ENCODE assay signal across 8 cellular contexts in genomic region chr15:74461847-74462511, GRCh38. TPM values are rescaled to one million over a fixed set of nuclear protein-coding genes. Genes with fewer than 3 reads are reported as not detected.
DNase-seq lines count a peak whose midpoint lies in the region; ATAC-seq and TF ChIP-seq lines count a peak whose summit lies in the region.

No MANE protein-coding gene starts in this region.

- TF ChIP-seq POLR2A in GM18505 (IDR thresholded peaks at IDR 0.05; ENCODE audit: borderline replicate concordance, extremely low read depth, insufficient read depth, insufficient read length): no peak

- no peaks in the 10 kb centered on the region for H3K27me3 Mint-ChIP-seq in CD4-positive, alpha-beta memory T cell
- H3K27me3 Mint-ChIP-seq in naive thymus-derived CD8-positive, alpha-beta T cell: no peaks in the 10 kb centered on the region

- no peak for ATAC-seq in naive thymus-derived CD8-positive, alpha-beta T cell
- no peak for ATAC-seq in HG03439 (IDR thresholded peaks at IDR 0.05; ENCODE audit: unreplicated experiment)
- no peak for ATAC-seq in GM21619 (IDR thresholded peaks at IDR 0.05; ENCODE audit: unreplicated experiment)
- no peak for ATAC-seq in GM18505 (IDR thresholded peaks at IDR 0.05; ENCODE audit: unreplicated experiment)

- peaks cover 17 to 29% of the 10 kb centered on the region in 2 donors for H3K36me3 Mint-ChIP-seq in CD4-positive, alpha-beta memory T cell
- H3K36me3 Mint-ChIP-seq in naive thymus-derived CD8-positive, alpha-beta T cell: peaks cover 0 to 23% (median 5%) of the 10 kb centered on the region in 3 donors

- intact Hi-C loops in CD4-positive, alpha-beta memory T cell (cut with micrococcal nuclease): loop anchor here (1.0 to 2.0 kb wide), 6 partner anchors 23 to 476 kb away; partner anchors contain the start of genes ARID3B, CLK3 and COX5A

- H3K4me1 Mint-ChIP-seq in CD4-positive, alpha-beta memory T cell: peaks cover 32 to 53% (median 43%) of the 10 kb centered on the region in 4 donors
- peaks cover 31 to 59% (median 51%) of the 10 kb centered on the region in 4 donors for H3K4me1 Mint-ChIP-seq in naive thymus-derived CD8-positive, alpha-beta T cell

- TF ChIP-seq CTCF in cardiac fibroblast (IDR thresholded peaks at IDR 0.05; ENCODE audit: low read depth, low read length): no peak

- no peaks in the 10 kb centered on the region for H3K36me3 ChIP-seq in CD4-positive, alpha-beta memory T cell (ENCODE audit: insufficient read depth, low read length)

- H3K4me3 Mint-ChIP-seq in CD4-positive, alpha-beta memory T cell: peak overlapping the region; percentile 88 to 98 (median 94)
- H3K4me3 Mint-ChIP-seq in naive thymus-derived CD8-positive, alpha-beta T cell: peak overlapping the region; percentile 87 to 96 (median 94)

- POLR2A ChIA-PET in CD4-positive, alpha-beta memory T cell (lab: Charles Lee; ENCODE audit: partially characterized antibody): interaction anchor here (0.6 to 2.8 kb wide), 9 partner anchors 14 to 990 kb away, joined by 3 to 27 read pairs (median 3); partner anchors contain the start of genes ARID3B, SEMA7A and SIN3A
- POLR2A ChIA-PET in naive thymus-derived CD8-positive, alpha-beta T cell (lab: Charles Lee): interaction anchor here (1.2 to 3.2 kb wide), 4 partner anchors 13 to 307 kb away, joined by 3 to 17 read pairs (median 13); partner anchors contain the start of genes ARID3B and CLK3

- peaks cover 40% of the 10 kb centered on the region for H3K4me1 ChIP-seq in CD4-positive, alpha-beta memory T cell (ENCODE audit: insufficient read depth, low read length)

- peak overlapping the region; percentile 78 to 100 for H3K4me3 ChIP-seq in CD4-positive, alpha-beta memory T cell (ENCODE audit: low read length in 2 of 2)
- peak overlapping the region; percentile 87 to 92 for H3K4me3 ChIP-seq in cardiac fibroblast (replicated peaks in 1 of 2; ENCODE audit: low read depth in 2 of 2, low read length in 2 of 2)

- CTCF ChIA-PET in CD4-positive, alpha-beta memory T cell (lab: Charles Lee; ENCODE audit: partially characterized antibody): interaction anchor here (0.7 to 1.9 kb wide), 4 partner anchors 28 to 1210 kb away, joined by 3 to 9 read pairs (median 4); no protein-coding TSS in a partner anchor

- no peaks in the 10 kb centered on the region for H3K27me3 ChIP-seq in CD4-positive, alpha-beta memory T cell (ENCODE audit: insufficient read depth, low read length)

- H3K9me3 Mint-ChIP-seq in CD4-positive, alpha-beta memory T cell: no peaks in the 10 kb centered on the region
- peaks cover 0 to 6% (median 0%) of the 10 kb centered on the region in 9 donors for H3K9me3 Mint-ChIP-seq in naive thymus-derived CD8-positive, alpha-beta T cell

- H3K9me3 ChIP-seq in CD4-positive, alpha-beta memory T cell (ENCODE audit: control insufficient read depth in 1 of 2, low read length in 2 of 2): no peaks in the 10 kb centered on the region

- H3K27ac ChIP-seq in CD4-positive, alpha-beta memory T cell (ENCODE audit: low read depth, low read length): peak overlapping the region; percentile 84

- H3K27ac Mint-ChIP-seq in CD4-positive, alpha-beta memory T cell: peak overlapping the region; percentile 66 to 96 (median 92)
- H3K27ac Mint-ChIP-seq in naive thymus-derived CD8-positive, alpha-beta T cell: peak overlapping the region; percentile 62 to 97 (median 93)

- DNase-seq in CD4-positive, alpha-beta memory T cell: no peak
- DNase-seq in LHCN-M2 (ENCODE audit: low read depth) (peak; percentile 22), cardiac fibroblast (ENCODE audit: low read depth in 2 of 2) (no peak), activated gamma-delta T cell treated with Interleukin-2 at 50 U/mL for 16 hours (no peak)
- no peak for DNase-seq in naive thymus-derived CD8-positive, alpha-beta T cell

RNA-seq across cellular contexts. Expression of gene UBL7, which starts 1.0 kb away (rescaled TPM):
- 10 to 100 TPM; 36.4 to 42.4 TPM for total RNA-seq in CD4-positive, alpha-beta memory T cell
- polyA plus RNA-seq in CD4-positive, alpha-beta memory T cell: 10 to 100 TPM; 90.5 to 96.5 TPM
- total RNA-seq in LHCN-M2 (2014; rRNA removed): 83.4 and 104 TPM in 2 replicates
- polyA plus RNA-seq in LHCN-M2 (2012): 62.0 TPM
- 10 to 100 TPM; 49.0 to 54.1 TPM for total RNA-seq in naive thymus-derived CD8-positive, alpha-beta T cell
- polyA plus RNA-seq in naive thymus-derived CD8-positive, alpha-beta T cell: 100 to 1,000 TPM; 113 to 151 (median 150) TPM

RNA-seq across cellular contexts. Expression of gene SEMA7A, which starts 28.2 kb away (rescaled TPM):
- 1 to 10 TPM; 1.2 to 1.9 TPM for total RNA-seq in CD4-positive, alpha-beta memory T cell
- polyA plus RNA-seq in CD4-positive, alpha-beta memory T cell: under 1 TPM in 1 of 2 donors, not detected in 1; 0.10 TPM
- total RNA-seq in LHCN-M2 (2014; rRNA removed): 131 and 158 TPM in 2 replicates
- polyA plus RNA-seq in LHCN-M2 (2012): 142 TPM
- total RNA-seq in naive thymus-derived CD8-positive, alpha-beta T cell: 1 to 10 TPM; 3.2 TPM
- 1 to 10 TPM in 1 of 3 donors, under 1 TPM in 2; 0.09 to 1.7 (median 0.20) TPM for polyA plus RNA-seq in naive thymus-derived CD8-positive, alpha-beta T cell

Comparison
In these comparisons a context has a peak if more than half of its experiments do, and no peak if none do; other contexts are left out.
1. RNA of gene SEMA7A, which starts 28.2 kb away (total RNA-seq): 131 to 158 TPM in LHCN-M2; 3.2 TPM in naive thymus-derived CD8-positive, alpha-beta T cell and 1.2 to 1.9 TPM in CD4-positive, alpha-beta memory T cell; every median in the first group is over 10 times any median in the second.